In the genomic region with DNA sequence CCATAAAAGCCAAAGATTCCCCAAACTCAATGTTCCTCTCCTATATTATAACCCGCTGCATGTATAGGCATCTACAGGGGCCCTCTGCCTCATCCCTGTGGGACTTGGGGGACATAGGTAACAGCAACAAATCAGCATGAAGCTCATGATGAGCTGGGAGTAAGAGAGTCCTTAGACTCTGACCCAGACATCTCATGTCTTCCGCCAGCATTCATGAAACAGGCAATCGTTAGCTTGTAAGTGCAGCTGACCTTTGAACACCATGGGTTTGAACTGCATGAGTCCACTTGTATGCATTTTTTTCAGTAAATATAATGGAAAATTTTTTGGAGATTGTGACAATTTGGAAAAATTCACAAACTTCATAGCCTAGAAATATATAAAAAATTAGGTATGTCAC, we compare ENCODE assay signal across 1 cellular context.
A peak's percentile ranks its signal among the peaks of the same experiment; 100 is the strongest.
TF ChIP-seq lines count a peak whose summit lies in the region.

No MANE protein-coding gene starts in this region.

TF ChIP-seq in HepG2, 621 proteins besides CTCF, POLR2A, EP300 and RAD21 (continued from another document and continues in another):
- TF ChIP-seq ATF2 (CRISPR knock-in tag; IDR thresholded peaks at IDR 0.05) (0 out of 2 replicates have a peak, but pooled peaks have one; percentile 20), FOXO1 (CRISPR knock-in tag; IDR thresholded peaks at IDR 0.05) (peak; percentile 26; the same call in 1 of the 2 replicates), GLI4 (CRISPR knock-in tag; IDR thresholded peaks at IDR 0.05; ENCODE audit: borderline replicate concordance) (no peak), KDM6A (CRISPR knock-in tag; IDR thresholded peaks at IDR 0.05; ENCODE audit: low read depth) (peak; percentile 56; the same call in 1 of the 2 replicates), ATAD3A (CRISPR knock-in tag; IDR thresholded peaks at IDR 0.05) (no peak), ELF3 (CRISPR knock-in tag; IDR thresholded peaks at IDR 0.05) (peak; percentile 69; the same call in 1 of the 2 replicates), SALL1 (CRISPR knock-in tag; IDR thresholded peaks at IDR 0.05) (peak; percentile 91), WIZ (CRISPR knock-in tag; IDR thresholded peaks at IDR 0.05) (no peak), TBX2 (CRISPR knock-in tag; IDR thresholded peaks at IDR 0.05; ENCODE audit: borderline replicate concordance) (peak; percentile 31; the same call in 1 of the 2 replicates), ZNF292 (CRISPR knock-in tag; IDR thresholded peaks at IDR 0.05; ENCODE audit: borderline replicate concordance, low read depth) (0 out of 2 replicates have a peak, but pooled peaks have one; percentile 28), NFE2 (CRISPR knock-in tag; IDR thresholded peaks at IDR 0.05) (no peak), ZNF598 (CRISPR knock-in tag; IDR thresholded peaks at IDR 0.05; ENCODE audit: borderline replicate concordance) (no peak), ZBTB43 (CRISPR knock-in tag; conservative IDR thresholded peaks at IDR 0.05) (no peak), SOX13 (IDR thresholded peaks at IDR 0.05) (no peak), SOX13 (CRISPR knock-in tag; conservative IDR thresholded peaks at IDR 0.05 in 1 of 2, IDR thresholded peaks at IDR 0.05 in 1 of 2) (peak in 1 of 2 experiments; percentile 40; a peak in 1 of 4 replicates), KMT2B (CRISPR knock-in tag; IDR thresholded peaks at IDR 0.05) (0 out of 2 replicates have a peak, but pooled peaks have one; percentile 21), ATF1 (CRISPR knock-in tag; IDR thresholded peaks at IDR 0.05) (peak; percentile 34; the same call in 1 of the 2 replicates), ZMYM4 (CRISPR knock-in tag; IDR thresholded peaks at IDR 0.05) (peak; percentile 66), TIGD3 (CRISPR knock-in tag; IDR thresholded peaks at IDR 0.05; ENCODE audit: borderline replicate concordance) (no peak), TFE3 (CRISPR knock-in tag; IDR thresholded peaks at IDR 0.05) (peak; percentile 52; the same call in 1 of the 2 replicates), ZBTB26 (CRISPR knock-in tag; IDR thresholded peaks at IDR 0.05; ENCODE audit: borderline replicate concordance) (no peak), RARA (CRISPR knock-in tag; IDR thresholded peaks at IDR 0.05) (peak; percentile 57; the same call in 1 of the 2 replicates), NRL (CRISPR knock-in tag; IDR thresholded peaks at IDR 0.05; ENCODE audit: borderline replicate concordance) (no peak), ARID5B (CRISPR knock-in tag; IDR thresholded peaks at IDR 0.05) (peak; percentile 81)
- TF ChIP-seq, protein P1, sequence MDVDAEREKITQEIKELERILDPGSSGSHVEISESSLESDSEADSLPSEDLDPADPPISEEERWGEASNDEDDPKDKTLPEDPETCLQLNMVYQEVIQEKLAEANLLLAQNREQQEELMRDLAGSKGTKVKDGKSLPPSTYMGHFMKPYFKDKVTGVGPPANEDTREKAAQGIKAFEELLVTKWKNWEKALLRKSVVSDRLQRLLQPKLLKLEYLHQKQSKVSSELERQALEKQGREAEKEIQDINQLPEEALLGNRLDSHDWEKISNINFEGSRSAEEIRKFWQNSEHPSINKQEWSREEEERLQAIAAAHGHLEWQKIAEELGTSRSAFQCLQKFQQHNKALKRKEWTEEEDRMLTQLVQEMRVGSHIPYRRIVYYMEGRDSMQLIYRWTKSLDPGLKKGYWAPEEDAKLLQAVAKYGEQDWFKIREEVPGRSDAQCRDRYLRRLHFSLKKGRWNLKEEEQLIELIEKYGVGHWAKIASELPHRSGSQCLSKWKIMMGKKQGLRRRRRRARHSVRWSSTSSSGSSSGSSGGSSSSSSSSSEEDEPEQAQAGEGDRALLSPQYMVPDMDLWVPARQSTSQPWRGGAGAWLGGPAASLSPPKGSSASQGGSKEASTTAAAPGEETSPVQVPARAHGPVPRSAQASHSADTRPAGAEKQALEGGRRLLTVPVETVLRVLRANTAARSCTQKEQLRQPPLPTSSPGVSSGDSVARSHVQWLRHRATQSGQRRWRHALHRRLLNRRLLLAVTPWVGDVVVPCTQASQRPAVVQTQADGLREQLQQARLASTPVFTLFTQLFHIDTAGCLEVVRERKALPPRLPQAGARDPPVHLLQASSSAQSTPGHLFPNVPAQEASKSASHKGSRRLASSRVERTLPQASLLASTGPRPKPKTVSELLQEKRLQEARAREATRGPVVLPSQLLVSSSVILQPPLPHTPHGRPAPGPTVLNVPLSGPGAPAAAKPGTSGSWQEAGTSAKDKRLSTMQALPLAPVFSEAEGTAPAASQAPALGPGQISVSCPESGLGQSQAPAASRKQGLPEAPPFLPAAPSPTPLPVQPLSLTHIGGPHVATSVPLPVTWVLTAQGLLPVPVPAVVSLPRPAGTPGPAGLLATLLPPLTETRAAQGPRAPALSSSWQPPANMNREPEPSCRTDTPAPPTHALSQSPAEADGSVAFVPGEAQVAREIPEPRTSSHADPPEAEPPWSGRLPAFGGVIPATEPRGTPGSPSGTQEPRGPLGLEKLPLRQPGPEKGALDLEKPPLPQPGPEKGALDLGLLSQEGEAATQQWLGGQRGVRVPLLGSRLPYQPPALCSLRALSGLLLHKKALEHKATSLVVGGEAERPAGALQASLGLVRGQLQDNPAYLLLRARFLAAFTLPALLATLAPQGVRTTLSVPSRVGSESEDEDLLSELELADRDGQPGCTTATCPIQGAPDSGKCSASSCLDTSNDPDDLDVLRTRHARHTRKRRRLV (CRISPR knock-in tag; IDR thresholded peaks at IDR 0.05), result no peak
- TF ChIP-seq, protein P2, sequence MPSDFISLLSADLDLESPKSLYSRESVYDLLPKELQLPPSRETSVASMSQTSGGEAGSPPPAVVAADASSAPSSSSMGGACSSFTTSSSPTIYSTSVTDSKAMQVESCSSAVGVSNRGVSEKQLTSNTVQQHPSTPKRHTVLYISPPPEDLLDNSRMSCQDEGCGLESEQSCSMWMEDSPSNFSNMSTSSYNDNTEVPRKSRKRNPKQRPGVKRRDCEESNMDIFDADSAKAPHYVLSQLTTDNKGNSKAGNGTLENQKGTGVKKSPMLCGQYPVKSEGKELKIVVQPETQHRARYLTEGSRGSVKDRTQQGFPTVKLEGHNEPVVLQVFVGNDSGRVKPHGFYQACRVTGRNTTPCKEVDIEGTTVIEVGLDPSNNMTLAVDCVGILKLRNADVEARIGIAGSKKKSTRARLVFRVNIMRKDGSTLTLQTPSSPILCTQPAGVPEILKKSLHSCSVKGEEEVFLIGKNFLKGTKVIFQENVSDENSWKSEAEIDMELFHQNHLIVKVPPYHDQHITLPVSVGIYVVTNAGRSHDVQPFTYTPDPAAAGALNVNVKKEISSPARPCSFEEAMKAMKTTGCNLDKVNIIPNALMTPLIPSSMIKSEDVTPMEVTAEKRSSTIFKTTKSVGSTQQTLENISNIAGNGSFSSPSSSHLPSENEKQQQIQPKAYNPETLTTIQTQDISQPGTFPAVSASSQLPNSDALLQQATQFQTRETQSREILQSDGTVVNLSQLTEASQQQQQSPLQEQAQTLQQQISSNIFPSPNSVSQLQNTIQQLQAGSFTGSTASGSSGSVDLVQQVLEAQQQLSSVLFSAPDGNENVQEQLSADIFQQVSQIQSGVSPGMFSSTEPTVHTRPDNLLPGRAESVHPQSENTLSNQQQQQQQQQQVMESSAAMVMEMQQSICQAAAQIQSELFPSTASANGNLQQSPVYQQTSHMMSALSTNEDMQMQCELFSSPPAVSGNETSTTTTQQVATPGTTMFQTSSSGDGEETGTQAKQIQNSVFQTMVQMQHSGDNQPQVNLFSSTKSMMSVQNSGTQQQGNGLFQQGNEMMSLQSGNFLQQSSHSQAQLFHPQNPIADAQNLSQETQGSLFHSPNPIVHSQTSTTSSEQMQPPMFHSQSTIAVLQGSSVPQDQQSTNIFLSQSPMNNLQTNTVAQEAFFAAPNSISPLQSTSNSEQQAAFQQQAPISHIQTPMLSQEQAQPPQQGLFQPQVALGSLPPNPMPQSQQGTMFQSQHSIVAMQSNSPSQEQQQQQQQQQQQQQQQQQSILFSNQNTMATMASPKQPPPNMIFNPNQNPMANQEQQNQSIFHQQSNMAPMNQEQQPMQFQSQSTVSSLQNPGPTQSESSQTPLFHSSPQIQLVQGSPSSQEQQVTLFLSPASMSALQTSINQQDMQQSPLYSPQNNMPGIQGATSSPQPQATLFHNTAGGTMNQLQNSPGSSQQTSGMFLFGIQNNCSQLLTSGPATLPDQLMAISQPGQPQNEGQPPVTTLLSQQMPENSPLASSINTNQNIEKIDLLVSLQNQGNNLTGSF (CRISPR knock-in tag; IDR thresholded peaks at IDR 0.05), result no peak
- TF ChIP-seq, protein P3, sequence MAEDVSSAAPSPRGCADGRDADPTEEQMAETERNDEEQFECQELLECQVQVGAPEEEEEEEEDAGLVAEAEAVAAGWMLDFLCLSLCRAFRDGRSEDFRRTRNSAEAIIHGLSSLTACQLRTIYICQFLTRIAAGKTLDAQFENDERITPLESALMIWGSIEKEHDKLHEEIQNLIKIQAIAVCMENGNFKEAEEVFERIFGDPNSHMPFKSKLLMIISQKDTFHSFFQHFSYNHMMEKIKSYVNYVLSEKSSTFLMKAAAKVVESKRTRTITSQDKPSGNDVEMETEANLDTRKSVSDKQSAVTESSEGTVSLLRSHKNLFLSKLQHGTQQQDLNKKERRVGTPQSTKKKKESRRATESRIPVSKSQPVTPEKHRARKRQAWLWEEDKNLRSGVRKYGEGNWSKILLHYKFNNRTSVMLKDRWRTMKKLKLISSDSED (CRISPR knock-in tag; IDR thresholded peaks at IDR 0.05), result no peak
